Comparison of ENCODE assay signal across 22 cellular contexts in the genomic region with DNA sequence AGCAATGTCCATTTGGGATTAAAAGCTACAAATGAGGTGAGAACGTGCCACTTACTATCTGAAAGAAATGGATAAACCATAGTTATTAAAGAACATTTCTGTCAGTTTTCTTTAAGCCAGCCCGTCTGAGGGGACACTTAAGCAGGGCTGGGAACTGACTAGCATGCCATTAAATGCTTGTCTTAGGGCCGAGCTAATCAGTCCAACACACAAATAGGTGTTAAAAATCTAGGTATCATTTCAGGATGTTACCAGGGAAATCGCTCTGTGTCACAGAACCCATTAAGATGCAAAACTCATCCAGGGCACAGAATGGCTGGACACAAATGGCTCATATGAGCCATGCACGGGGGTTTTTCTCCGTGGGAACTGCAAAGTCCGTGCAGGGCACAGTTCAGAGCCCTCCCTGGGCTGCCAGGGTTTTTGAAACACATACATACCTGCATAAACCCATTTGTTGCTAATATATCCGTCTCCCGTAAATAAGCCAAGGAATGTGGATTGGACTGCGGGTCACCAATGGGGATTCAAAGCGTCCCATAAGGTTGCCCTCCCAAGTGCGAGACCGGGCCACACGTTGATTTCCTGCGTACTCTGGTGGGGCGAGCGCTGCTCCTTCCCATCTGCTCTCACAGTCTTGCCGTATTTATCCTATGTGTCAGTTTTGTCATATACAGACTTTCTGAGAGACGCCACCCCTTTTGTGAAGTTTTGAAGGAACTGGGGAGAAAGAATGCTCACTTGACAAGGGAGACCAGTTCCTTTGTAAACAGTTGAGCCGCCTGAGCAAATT. TPM values are rescaled to one million over a fixed set of nuclear protein-coding genes. Genes with fewer than 3 reads are reported as not detected.
A peak's percentile ranks its signal among the peaks of the same experiment; 100 is the strongest.
DNase-seq lines count a peak whose midpoint lies in the region; ATAC-seq and TF ChIP-seq lines count a peak whose summit lies in the region.
"Had no signal": no experiment of that assay in that cellular context is flagged by ENCODE, and none has a peak within 500 bp of the region (broad histone marks: within the 10 kb centered on the region; RNA-seq: fewer than 3 reads in every experiment).

No MANE protein-coding gene starts in this region.

- H3K4me1 ChIP-seq in HUES48 (ENCODE audit: control insufficient read depth, insufficient read depth, low read length), result peaks cover 60% of the 10 kb centered on the region
- H3K4me1 ChIP-seq: Caco-2 had no signal

- H3K27me3 Mint-ChIP-seq in T-helper 1 cell treated with Interleukin-12 subunit alpha and Interleukin-12 subunit beta and Interleukin-4 antibody, amounts not matched to agents 30 μg/mL and 1 μg/mL, for 36 hours (ENCODE audit: low read depth), result peaks cover 75% of the 10 kb centered on the region
- H3K27me3 Mint-ChIP-seq in natural killer cell treated with Interleukin-12 subunit alpha and Interleukin-12 subunit beta and Interleukin-15 and Interleukin-18, amount 100 ng/mL, for 72 hours, result peaks cover 54 to 67% of the 10 kb centered on the region in 2 donors

- no peak for TF ChIP-seq CTCF in fibroblast of pulmonary artery (IDR thresholded peaks at IDR 0.05; ENCODE audit: low read length, missing control alignments)

- H3K27ac Mint-ChIP-seq in T-helper 1 cell treated with Interleukin-12 subunit alpha and Interleukin-12 subunit beta and Interleukin-4 antibody, amounts not matched to agents 30 μg/mL and 1 μg/mL, for 36 hours, result peak overlapping the region; percentile 2
- no peak overlapping the region for H3K27ac Mint-ChIP-seq in natural killer cell treated with Interleukin-12 subunit alpha and Interleukin-12 subunit beta and Interleukin-15 and Interleukin-18, amount 100 ng/mL, for 72 hours
- H3K27ac Mint-ChIP-seq: activated naive CD8-positive, alpha-beta T cell; memory B cell had no signal

- ATAC-seq in natural killer cell treated with Interleukin-12 subunit alpha and Interleukin-12 subunit beta and Interleukin-15 and Interleukin-18, amount 100 ng/mL, for 72 hours, result no peak
- ATAC-seq: body of pancreas, esophagus mucosa, left cardiac atrium had no signal

- no peaks in the 10 kb centered on the region for H3K9me3 ChIP-seq in HUES48 (ENCODE audit: control insufficient read depth, insufficient read depth, low read length)
- H3K9me3 ChIP-seq: body of pancreas, Caco-2 had no signal

- peaks cover 99% of the 10 kb centered on the region for H3K27me3 ChIP-seq in HUES48 (ENCODE audit: control insufficient read depth, insufficient read depth, low read length)

- H3K27ac ChIP-seq in HUES48 (ENCODE audit: low read depth, low read length), result peak overlapping the region; percentile 80
- H3K27ac ChIP-seq: body of pancreas had no signal

- no peaks in the 10 kb centered on the region for H3K36me3 ChIP-seq in HUES48 (ENCODE audit: control insufficient read depth, insufficient read depth, low read length)

- H3K4me1 Mint-ChIP-seq in T-helper 1 cell treated with Interleukin-12 subunit alpha and Interleukin-12 subunit beta and Interleukin-4 antibody, amounts not matched to agents 30 μg/mL and 1 μg/mL, for 36 hours (ENCODE audit: low read depth), result peaks cover 2% of the 10 kb centered on the region
- peaks cover 17 to 20% of the 10 kb centered on the region in 2 donors for H3K4me1 Mint-ChIP-seq in natural killer cell treated with Interleukin-12 subunit alpha and Interleukin-12 subunit beta and Interleukin-15 and Interleukin-18, amount 100 ng/mL, for 72 hours (ENCODE audit: low read depth in 2 of 2)
- H3K4me1 Mint-ChIP-seq: memory B cell had no signal

- no peak overlapping the region for H3K4me3 Mint-ChIP-seq in T-helper 1 cell treated with Interleukin-12 subunit alpha and Interleukin-12 subunit beta and Interleukin-4 antibody, amounts not matched to agents 30 μg/mL and 1 μg/mL, for 36 hours
- H3K4me3 Mint-ChIP-seq in natural killer cell treated with Interleukin-12 subunit alpha and Interleukin-12 subunit beta and Interleukin-15 and Interleukin-18, amount 100 ng/mL, for 72 hours, result peak overlapping the region; percentile 40
- H3K4me3 Mint-ChIP-seq: activated naive CD8-positive, alpha-beta T cell; memory B cell; naive B cell had no signal

- no peaks in the 10 kb centered on the region for H3K36me3 Mint-ChIP-seq in T-helper 1 cell treated with Interleukin-12 subunit alpha and Interleukin-12 subunit beta and Interleukin-4 antibody, amounts not matched to agents 30 μg/mL and 1 μg/mL, for 36 hours (ENCODE audit: low read depth)
- peaks cover 6% of the 10 kb centered on the region for H3K36me3 Mint-ChIP-seq in natural killer cell treated with Interleukin-12 subunit alpha and Interleukin-12 subunit beta and Interleukin-15 and Interleukin-18, amount 100 ng/mL, for 72 hours
- H3K36me3 Mint-ChIP-seq: activated naive CD8-positive, alpha-beta T cell; memory B cell had no signal

- H3K9ac ChIP-seq in HUES48 (ENCODE audit: low read depth, low read length), result no peak overlapping the region

- DNase-seq in T-helper 1 cell (no peak), fibroblast of pulmonary artery (ENCODE audit: low read depth) (peak; percentile 3), HPDE6-E6E7 (ENCODE audit: extremely low spot score) (no peak), COLO668 (lab: John Stamatoyannopoulos, UW; ENCODE audit: unreplicated experiment) (no peak), cerebellar nuclear complex (lab: John Stamatoyannopoulos, UW) (no peak)
- no peak for DNase-seq in natural killer cell treated with Interleukin-12 subunit alpha and Interleukin-12 subunit beta and Interleukin-15 and Interleukin-18, amount 100 ng/mL, for 72 hours (ENCODE audit: low spot score)
- DNase-seq: activated CD4-positive, alpha-beta T cell treated with anti-CD3 and anti-CD28 coated beads for 1 hour; activated CD8-positive, alpha-beta memory T cell treated with anti-CD3 and anti-CD28 coated beads for 24 hours; body of pancreas; Caco-2; effector CD8-positive, alpha-beta T cell; GOT3; left cardiac atrium; naive B cell; NCI-H1417 treated with DMSO at 0.1 percent for 48 hours; NCI-H526 had no signal

- no peak overlapping the region; the same call in 1 of the 2 replicates for H3K4me3 ChIP-seq in HUES48 (ENCODE audit: low read depth, low read length)
- no peak overlapping the region for H3K4me3 ChIP-seq in fibroblast of pulmonary artery (replicated peaks; ENCODE audit: low read depth, low read length)
- H3K4me3 ChIP-seq: body of pancreas had no signal

- peaks cover 6% of the 10 kb centered on the region for H3K9me3 Mint-ChIP-seq in T-helper 1 cell treated with Interleukin-12 subunit alpha and Interleukin-12 subunit beta and Interleukin-4 antibody, amounts not matched to agents 30 μg/mL and 1 μg/mL, for 36 hours
- H3K9me3 Mint-ChIP-seq in natural killer cell treated with Interleukin-12 subunit alpha and Interleukin-12 subunit beta and Interleukin-15 and Interleukin-18, amount 100 ng/mL, for 72 hours, result no peaks in the 10 kb centered on the region

RNA-seq across cellular contexts. Expression of a gene that starts 5.4 kb away (rescaled TPM):
- total RNA-seq in natural killer cell treated with Interleukin-12 subunit alpha and Interleukin-12 subunit beta and Interleukin-15 and Interleukin-18, amount 100 ng/mL, for 72 hours, result not detected
- total RNA-seq: Caco-2, frontal cortex had no signal
